8 cellular contexts compared by ENCODE assay signal in genomic region chr11:68903631-68904457, GRCh38. TPM values are rescaled to one million over a fixed set of nuclear protein-coding genes. Genes with fewer than 3 reads are reported as not detected.
DNase-seq lines count a peak whose midpoint lies in the region; ATAC-seq and TF ChIP-seq lines count a peak whose summit lies in the region.

Gene IGHMBP2 (plus strand): TSS chr11:68903891. CDS start chr11:68903953, 62 bp downstream.
Gene MRPL21 (minus strand): TSS chr11:68903832. CDS start chr11:68903810, 22 bp downstream.

- intact Hi-C loops in head of caudate nucleus (cut with DNase I) = no loop called here
- intact Hi-C loops in ovary (cut with DNase I) = loop anchor here in 2 of 4 donors (5.0 to 10.0 kb wide), 3 partner anchors 101 to 183 kb away; no protein-coding TSS in a partner anchor

- peak; percentile 72 for TF ChIP-seq POLR2A in ovary (IDR thresholded peaks at IDR 0.05)

- peak; percentile 95 to 97 for ATAC-seq in activated naive CD4-positive, alpha-beta T cell treated with anti-CD3 and anti-CD28 coated beads, Interleukin-2, amount 50 U/mL, for 72 hours

- H3K36me3 ChIP-seq in ovary (no peaks in the 10 kb centered on the region), thymus (ENCODE audit: control insufficient read depth, insufficient read depth) (peaks cover 18% of the 10 kb centered on the region)

- TF ChIP-seq EP300 in ovary (IDR thresholded peaks at IDR 0.05) = no peak

- TF ChIP-seq CTCF in ovary (IDR thresholded peaks at IDR 0.05) = no peak

- WGBS in ovary, 3 donors = 0% methylated on average over 74 to 79 of the region's 79 CpGs
- WGBS in thymus = under 1% methylated on average over 79 of the region's 79 CpGs

- peak within 1 kb of the TSS; percentile 94 to 98 for H3K27ac Mint-ChIP-seq in activated naive CD4-positive, alpha-beta T cell treated with anti-CD3 and anti-CD28 coated beads, Interleukin-2, amount 50 U/mL, for 72 hours

- peaks cover 9% of the 10 kb centered on the region for H3K4me1 ChIP-seq in ovary (ENCODE audit: insufficient read depth)
- H3K4me1 ChIP-seq in thymus (ENCODE audit: control insufficient read depth, insufficient read depth, low read length) = peaks cover 11% of the 10 kb centered on the region

- H3K27ac ChIP-seq in ovary = peak within 1 kb of the TSS; percentile 58 to 85
- H3K27ac ChIP-seq in thymus (ENCODE audit: low read depth) = peak within 1 kb of the TSS; percentile 57

- H3K9me3 ChIP-seq in ovary = no peaks in the 10 kb centered on the region
- H3K9me3 ChIP-seq in thymus (ENCODE audit: control insufficient read depth) = no peaks in the 10 kb centered on the region

- H3K27me3 ChIP-seq in ovary (no peaks in the 10 kb centered on the region), thymus (ENCODE audit: control insufficient read depth, insufficient read depth) (no peaks in the 10 kb centered on the region)

- DNase-seq in ELR (ENCODE audit: low read depth) (peak; percentile 88), GOT3 (lab: John Stamatoyannopoulos, UW) (peak; percentile 59), M059J (ENCODE audit: low read depth) (peak; percentile 72), SKM-1 (lab: John Stamatoyannopoulos, UW; ENCODE audit: unreplicated experiment) (peak; percentile 48), head of caudate nucleus (peak; percentile 75 to 96 (median 90)), ovary (peak; percentile 80 to 92 (median 85))
- DNase-seq in activated naive CD4-positive, alpha-beta T cell treated with anti-CD3 and anti-CD28 coated beads, Interleukin-2, amount 50 U/mL, for 72 hours (ENCODE audit: low spot score in 2 of 2) = peak; percentile 81 to 90

- H3K4me3 ChIP-seq in ovary (peak within 1 kb of the TSS; percentile 88), thymus (ENCODE audit: low read length) (peak within 1 kb of the TSS; percentile 74)

- H3K9me3 Mint-ChIP-seq in activated naive CD4-positive, alpha-beta T cell treated with anti-CD3 and anti-CD28 coated beads, Interleukin-2, amount 50 U/mL, for 72 hours = no peaks in the 10 kb centered on the region

- peaks cover 12 to 23% of the 10 kb centered on the region in 2 donors for H3K36me3 Mint-ChIP-seq in activated naive CD4-positive, alpha-beta T cell treated with anti-CD3 and anti-CD28 coated beads, Interleukin-2, amount 50 U/mL, for 72 hours

RNA-seq across cellular contexts. Expression of gene IGHMBP2, which starts in this region (rescaled TPM):
- total RNA-seq in M059J (2014; rRNA removed; shearing (Covaris generic)) = 3.3 and 9.4 TPM in 2 replicates
- total RNA-seq in activated naive CD4-positive, alpha-beta T cell treated with anti-CD3 and anti-CD28 coated beads, Interleukin-2, amount 50 U/mL, for 72 hours = 10 to 100 TPM; 21.2 to 60.2 TPM
- total RNA-seq in ovary = 10 to 100 TPM in 6 of 7 donors, 1 to 10 TPM in 1; 8.3 to 18.9 (median 16.2) TPM
- polyA plus RNA-seq in ovary (10 to 100 TPM; 13.7 to 14.1 TPM), thymus (19.0 TPM)

RNA-seq across cellular contexts. Expression of gene MRPL21, which starts in this region (rescaled TPM):
- 59.6 and 75.3 TPM in 2 replicates for total RNA-seq in M059J (2014; rRNA removed; shearing (Covaris generic))
- total RNA-seq in activated naive CD4-positive, alpha-beta T cell treated with anti-CD3 and anti-CD28 coated beads, Interleukin-2, amount 50 U/mL, for 72 hours = 10 to 100 TPM; 49.4 to 87.1 TPM
- 10 to 100 TPM; 40.3 to 70.7 (median 51.9) TPM for total RNA-seq in ovary
- polyA plus RNA-seq in ovary (10 to 100 TPM; 64.0 to 74.7 TPM), thymus (91.9 TPM)

Comparison
In these comparisons a context has a peak if more than half of its experiments do, and no peak if none do; other contexts are left out.
1. Peak in every context shown above with its lines: DNase-seq, ATAC-seq, H3K4me3 ChIP-seq and H3K27ac ChIP-seq.